Comparison of ENCODE assay signal across 16 cellular contexts in genomic region chr13:90171649-90172048, GRCh38.
A peak's percentile ranks its signal among the peaks of the same experiment; 100 is the strongest.
DNase-seq lines count a peak whose midpoint lies in the region; ATAC-seq and TF ChIP-seq lines count a peak whose summit lies in the region.
"Had no signal": no experiment of that assay in that cellular context is flagged by ENCODE, and none has a peak within 500 bp of the region (broad histone marks: within the 10 kb centered on the region; RNA-seq: fewer than 3 reads in every experiment).

No MANE protein-coding gene starts in this region.

- no peak overlapping the region for H3K4me3 ChIP-seq in choroid plexus epithelial cell (ENCODE audit: low read depth, low read length)
- H3K4me3 ChIP-seq in skeletal muscle cell (ENCODE audit: low read depth, low read length), result no peak overlapping the region
- H3K4me3 ChIP-seq: SK-N-MC had no signal

- H3K4me1 Mint-ChIP-seq in activated T-cell treated with anti-CD3 and anti-CD28 coated beads, Interleukin-2, amount 50 U/mL, for 72 hours (ENCODE audit: low read depth), result no peaks in the 10 kb centered on the region
- H3K4me1 Mint-ChIP-seq: CD4-positive, CD25-positive, alpha-beta regulatory T cell; IgD-negative memory B cell had no signal

- no peak for ATAC-seq in activated T-cell treated with anti-CD3 and anti-CD28 coated beads, Interleukin-2, amount 50 U/mL, for 72 hours (replicated peaks in 1 of 2)

- H3K4me3 Mint-ChIP-seq in activated T-cell treated with anti-CD3 and anti-CD28 coated beads, Interleukin-2, amount 50 U/mL, for 72 hours, result no peak overlapping the region
- H3K4me3 Mint-ChIP-seq: CD4-positive, CD25-positive, alpha-beta regulatory T cell; H9; IgD-negative memory B cell had no signal

- H3K27me3 Mint-ChIP-seq in activated T-cell treated with anti-CD3 and anti-CD28 coated beads, Interleukin-2, amount 50 U/mL, for 72 hours (ENCODE audit: low read depth), result no peaks in the 10 kb centered on the region
- H3K27me3 Mint-ChIP-seq: CD4-positive, CD25-positive, alpha-beta regulatory T cell; IgD-negative memory B cell had no signal

- H3K27ac Mint-ChIP-seq in activated T-cell treated with anti-CD3 and anti-CD28 coated beads, Interleukin-2, amount 50 U/mL, for 72 hours, result no peak overlapping the region
- H3K27ac Mint-ChIP-seq: CD4-positive, CD25-positive, alpha-beta regulatory T cell; H9; IgD-negative memory B cell had no signal

- DNase-seq in GM03348 (ENCODE audit: low spot score) (peak; percentile 4), MV-4-11 (lab: John Stamatoyannopoulos, UW) (peak; percentile 16), choroid plexus epithelial cell (ENCODE audit: low read depth) (peak; percentile 53), skeletal muscle cell (ENCODE audit: low read depth) (peak; percentile 5), NCI-H1930 (lab: John Stamatoyannopoulos, UW) (no peak), 8988T (no peak)
- no peak for DNase-seq in activated T-cell treated with anti-CD3 and anti-CD28 coated beads, Interleukin-2, amount 50 U/mL, for 72 hours
- DNase-seq: Caco-2; CD4-positive, CD25-positive, alpha-beta regulatory T cell; EL; H9; NCI-H1436; NCI-H2081; NCI-H82 had no signal

- H3K36me3 Mint-ChIP-seq in activated T-cell treated with anti-CD3 and anti-CD28 coated beads, Interleukin-2, amount 50 U/mL, for 72 hours (ENCODE audit: insufficient read depth in 2 of 2), result no peaks in the 10 kb centered on the region
- H3K36me3 Mint-ChIP-seq: CD4-positive, CD25-positive, alpha-beta regulatory T cell; IgD-negative memory B cell had no signal

- no peak for TF ChIP-seq CTCF in choroid plexus epithelial cell (conservative IDR thresholded peaks at IDR 0.05; ENCODE audit: low read depth, low read length)

- peaks cover 7 to 15% of the 10 kb centered on the region in 2 donors for H3K9me3 Mint-ChIP-seq in activated T-cell treated with anti-CD3 and anti-CD28 coated beads, Interleukin-2, amount 50 U/mL, for 72 hours
- H3K9me3 Mint-ChIP-seq: H9 had no signal

Comparison
In these comparisons a context has a peak if more than half of its experiments do, and no peak if none do; other contexts are left out.
1. DNase-seq: peak in GM03348 (single experiment), MV-4-11 (single experiment), choroid plexus epithelial cell (single experiment) and skeletal muscle cell (single experiment); none in NCI-H1930 (0 of 2), activated T-cell treated with anti-CD3 and anti-CD28 coated beads, Interleukin-2, amount 50 U/mL, for 72 hours (0 of 2) and 8988T (single experiment).